ENCODE assay signal across 16 cellular contexts in genomic region chr2:229454934-229455631, GRCh38.
DNase-seq lines count a peak whose midpoint lies in the region; ATAC-seq and TF ChIP-seq lines count a peak whose summit lies in the region.
"Had no signal": no experiment of that assay in that cellular context is flagged by ENCODE, and none has a peak within 500 bp of the region (broad histone marks: within the 10 kb centered on the region; RNA-seq: fewer than 3 reads in every experiment).

No MANE protein-coding gene starts in this region.

- no peaks in the 10 kb centered on the region for H3K9me3 Mint-ChIP-seq in activated T-helper 17 cell treated with anti-CD3 and anti-CD28 coated beads, Interleukin-2, amount 50 U/mL, for 72 hours
- H3K9me3 Mint-ChIP-seq: activated T-cell treated with anti-CD3 and anti-CD28 coated beads, Interleukin-2, amount 50 U/mL, for 72 hours had no signal

- H3K4me3 Mint-ChIP-seq in activated T-helper 17 cell treated with anti-CD3 and anti-CD28 coated beads, Interleukin-2, amount 50 U/mL, for 72 hours = no peak overlapping the region
- H3K4me3 Mint-ChIP-seq: activated T-cell treated with anti-CD3 and anti-CD28 coated beads, Interleukin-2, amount 50 U/mL, for 72 hours; H9 had no signal

- no peak for TF ChIP-seq CTCF in AG04449 (IDR thresholded peaks at IDR 0.05; ENCODE audit: insufficient read depth, low read length, missing control alignments)

- H3K4me1 Mint-ChIP-seq in activated T-helper 17 cell treated with anti-CD3 and anti-CD28 coated beads, Interleukin-2, amount 50 U/mL, for 72 hours = no peaks in the 10 kb centered on the region
- H3K4me1 Mint-ChIP-seq: H9 had no signal

- H3K27ac Mint-ChIP-seq in activated T-helper 17 cell treated with anti-CD3 and anti-CD28 coated beads, Interleukin-2, amount 50 U/mL, for 72 hours = no peak overlapping the region
- H3K27ac Mint-ChIP-seq: activated T-cell treated with anti-CD3 and anti-CD28 coated beads, Interleukin-2, amount 50 U/mL, for 72 hours; H9 had no signal

- H3K27me3 Mint-ChIP-seq in activated T-helper 17 cell treated with anti-CD3 and anti-CD28 coated beads, Interleukin-2, amount 50 U/mL, for 72 hours = peaks cover 4% of the 10 kb centered on the region

- POLR2A ChIA-PET in AG04449 (lab: Yijun Ruan, JAX) = no interaction called here

- no peaks in the 10 kb centered on the region for H3K36me3 Mint-ChIP-seq in activated T-helper 17 cell treated with anti-CD3 and anti-CD28 coated beads, Interleukin-2, amount 50 U/mL, for 72 hours (ENCODE audit: low read depth)

- CTCF ChIA-PET in AG04449 (lab: Yijun Ruan, JAX) = no interaction called here

- DNase-seq in AG04449 (ENCODE audit: low read depth, low spot score) (peak; percentile 12), HS-5 (ENCODE audit: low read depth) (peak; percentile 91), amniotic epithelial cell (ENCODE audit: low read depth) (peak; percentile 95), glomerular visceral epithelial cell (ENCODE audit: extremely low spot score) (peak; percentile 51)
- DNase-seq: activated T-cell treated with anti-CD3 and anti-CD28 coated beads, Interleukin-2, amount 50 U/mL, for 72 hours; H9; head of caudate nucleus; Kasumi-1; NCI-H2227 treated with DMSO at 0.1 percent for 48 hours had no signal

- no peak overlapping the region for H3K4me3 ChIP-seq in AG04449 (ENCODE audit: low read depth, low read length)
- H3K4me3 ChIP-seq: BLaER1 treated with 17β-estradiol and CSF1 and Interleukin-3, amounts not matched to agents 10 nM and 100 nM; prostate gland; suprapubic skin had no signal

- ATAC-seq in GM21515 (IDR thresholded peaks at IDR 0.05; ENCODE audit: unreplicated experiment) (no peak), GM18867 (IDR thresholded peaks at IDR 0.05; ENCODE audit: unreplicated experiment) (no peak), GM18517 (IDR thresholded peaks at IDR 0.05; ENCODE audit: unreplicated experiment) (no peak)
- no peak for ATAC-seq in activated T-helper 17 cell treated with anti-CD3 and anti-CD28 coated beads, Interleukin-2, amount 50 U/mL, for 72 hours (replicated peaks)
- ATAC-seq: activated T-cell treated with anti-CD3 and anti-CD28 coated beads, Interleukin-2, amount 50 U/mL, for 72 hours had no signal

Comparison
In these comparisons a context has a peak if more than half of its experiments do, and no peak if none do; other contexts are left out.
1. DNase-seq: peak in every context shown above with its lines; median percentile 95 in amniotic epithelial cell; 91 in HS-5; 51 in glomerular visceral epithelial cell; 12 in AG04449.